In genomic region chrX:140918398-140919043, GRCh38 we compare ENCODE assay signal across 8 cellular contexts.
DNase-seq lines count a peak whose midpoint lies in the region; ATAC-seq, FAIRE-seq and TF ChIP-seq lines count a peak whose summit lies in the region.

No MANE protein-coding gene starts in this region.

- no peak overlapping the region for H3K9ac ChIP-seq in GM12878 (ENCODE audit: control insufficient read depth, insufficient read depth, low read length)

- no peaks in the 10 kb centered on the region for H4K20me1 ChIP-seq in GM12878 (ENCODE audit: control insufficient read depth, insufficient read depth)

- H3K27ac ChIP-seq in GM12878 (ENCODE audit: control insufficient read depth, insufficient read depth), result no peak overlapping the region

- TF ChIP-seq RAD21 in GM12878 (IDR thresholded peaks at IDR 0.05; ENCODE audit: insufficient read depth, low read depth, low read length), result peak; percentile 47

- no peak for TF ChIP-seq EP300 in GM12878 (IDR thresholded peaks at IDR 0.05; ENCODE audit: borderline replicate concordance in 1 of 2, control insufficient read depth in 1 of 2, low read depth in 2 of 2, low read length in 2 of 2)

- H3K4me3 Mint-ChIP-seq in stimulated activated naive CD8-positive, alpha-beta T cell treated with anti-CD3 and anti-CD28 coated beads, Interleukin-15, amount 100 ng/mL, for 72 hours, result no peak overlapping the region

- POLR2A ChIA-PET in GM12878 (lab: Charles Lee), result no interaction called here

- SMC1A ChIA-PET in GM12878 (lab: Charles Lee; ENCODE audit: uncharacterized antibody, unreplicated experiment), result interaction anchor here (0.6 to 0.9 kb wide), 2 partner anchors 272 to 359 kb away, joined by 3 read pairs; no protein-coding TSS in a partner anchor

- H3K9me3 Mint-ChIP-seq in stimulated activated naive CD8-positive, alpha-beta T cell treated with anti-CD3 and anti-CD28 coated beads, Interleukin-15, amount 100 ng/mL, for 72 hours, result no peaks in the 10 kb centered on the region

- TF ChIP-seq CTCF in GM12878 (IDR thresholded peaks at IDR 0.05 in 2 of 3, conservative IDR thresholded peaks at IDR 0.05 in 1 of 3; ENCODE audit: control insufficient read depth in 2 of 3, extremely low read depth in 1 of 3, insufficient read depth in 1 of 3, low read depth in 3 of 3, low read length in 3 of 3), result peak; percentile 47 to 65 (median 60); a peak in 5 of 6 replicates
- TF ChIP-seq CTCF in kidney epithelial cell (IDR thresholded peaks at IDR 0.05; ENCODE audit: insufficient read depth, low read length, poor library complexity, severe bottlenecking), result peak; percentile 77

- peak; percentile 90 for ATAC-seq in GM21619 (IDR thresholded peaks at IDR 0.05; ENCODE audit: unreplicated experiment)
- peak; percentile 96 for ATAC-seq in GM12878
- peak; percentile 72 for ATAC-seq in stimulated activated naive CD8-positive, alpha-beta T cell treated with anti-CD3 and anti-CD28 coated beads, Interleukin-15, amount 100 ng/mL, for 72 hours

- peak overlapping the region in 1 of 2 donors; percentile 7 for H3K27ac Mint-ChIP-seq in stimulated activated naive CD8-positive, alpha-beta T cell treated with anti-CD3 and anti-CD28 coated beads, Interleukin-15, amount 100 ng/mL, for 72 hours

- no peak overlapping the region for H3K4me2 ChIP-seq in GM12878 (ENCODE audit: control insufficient read depth, insufficient read depth)

- WGBS in GM12878 (ENCODE audit: insufficient coverage, insufficient replicate concordance, low lambda C conversion rate, missing lambda C conversion rate), result 20% methylated on average over 14 of the region's 14 CpGs

- intact Hi-C loops in GM12878 (cut with micrococcal nuclease; ENCODE audit: unreplicated experiment), result loop anchor here (2.0 kb wide), 1 partner anchor 356 kb away; no protein-coding TSS in a partner anchor

- DNase-seq in activated T-cell treated with anti-CD3 and anti-CD28 coated beads for 24 hours (ENCODE audit: low read depth) (peak; percentile 1), activated T-cell treated with anti-CD3 and anti-CD28 coated beads for 4 hours (no peak), HS-5 (ENCODE audit: low read depth) (peak; percentile 16), RPMI8226 (peak; percentile 59), GM12878 (ENCODE audit: low read depth, low spot score) (peak; percentile 7), kidney epithelial cell (ENCODE audit: low read depth) (peak; percentile 14)
- DNase-seq in stimulated activated naive CD8-positive, alpha-beta T cell treated with anti-CD3 and anti-CD28 coated beads, Interleukin-15, amount 100 ng/mL, for 72 hours, result peak; percentile 14 to 39

- no peaks in the 10 kb centered on the region for H3K27me3 Mint-ChIP-seq in stimulated activated naive CD8-positive, alpha-beta T cell treated with anti-CD3 and anti-CD28 coated beads, Interleukin-15, amount 100 ng/mL, for 72 hours

- no peaks in the 10 kb centered on the region for H3K4me1 ChIP-seq in GM12878 (ENCODE audit: control insufficient read depth, insufficient read depth, low read length)

- H3K27me3 ChIP-seq in GM12878 (replicated peaks in 1 of 2; ENCODE audit: control insufficient read depth in 2 of 2, insufficient read depth in 2 of 2, low read length in 1 of 2) (no peaks in the 10 kb centered on the region), kidney epithelial cell (ENCODE audit: control insufficient read depth, insufficient read depth, low read length) (no peaks in the 10 kb centered on the region)

- H3K79me2 ChIP-seq in GM12878 (ENCODE audit: control insufficient read depth, insufficient read depth, low read length), result no peaks in the 10 kb centered on the region

- no peak for FAIRE-seq in GM12878 (lab: Jason Lieb, UNC)

- H3K4me1 Mint-ChIP-seq in stimulated activated naive CD8-positive, alpha-beta T cell treated with anti-CD3 and anti-CD28 coated beads, Interleukin-15, amount 100 ng/mL, for 72 hours, result peaks cover 10% of the 10 kb centered on the region

- no peaks in the 10 kb centered on the region for H3K9me3 ChIP-seq in GM12878 (replicated peaks; ENCODE audit: control insufficient read depth, insufficient read depth, low read length)

- RAD21 ChIA-PET in GM12878 (lab: Charles Lee; ENCODE audit: unreplicated experiment), result interaction anchor here (0.6 to 0.7 kb wide), 3 partner anchors 46 to 1171 kb away, joined by 3 read pairs; no protein-coding TSS in a partner anchor

- CTCF ChIA-PET in GM12878 (lab: Yijun Ruan, JAX), result interaction anchor here (0.6 to 1.6 kb wide), 3 partner anchors 14 to 360 kb away, joined by 3 to 8 read pairs (median 4); no protein-coding TSS in a partner anchor

- H2AFZ ChIP-seq in GM12878 (ENCODE audit: control insufficient read depth, low read depth, low read length), result no peak overlapping the region

- H3K36me3 ChIP-seq in GM12878 (ENCODE audit: control insufficient read depth in 2 of 2, insufficient read depth in 2 of 2, low read length in 1 of 2), result no peaks in the 10 kb centered on the region
- H3K36me3 ChIP-seq in kidney epithelial cell (ENCODE audit: control insufficient read depth, insufficient read depth, low read length), result no peaks in the 10 kb centered on the region

- H3K4me3 ChIP-seq in GM12878 (no peak overlapping the region), kidney epithelial cell (ENCODE audit: low read depth, low read length) (no peak overlapping the region)

- BruUV-seq in GM12878 (replicated peaks; lab: Mats Ljungman, UMichigan), result no TSS peak

- no peak for TF ChIP-seq POLR2A in GM12878 (IDR thresholded peaks at IDR 0.05; ENCODE audit: low read depth, low read length)

- in situ Hi-C loops in GM12878 (cut with MboI), result no loop called here

TF ChIP-seq in GM12878, 131 proteins besides CTCF, POLR2A, EP300 and RAD21:
- TF ChIP-seq SMC3 (IDR thresholded peaks at IDR 0.05; ENCODE audit: borderline replicate concordance, low read length) (peak; percentile 36; the same call in 1 of the 2 replicates), NR2C1 (IDR thresholded peaks at IDR 0.05) (peak; percentile 70), BCL3 (IDR thresholded peaks at IDR 0.05; ENCODE audit: borderline replicate concordance, insufficient read depth, low read depth, low read length, poor library complexity, severe bottlenecking) (no peak), ASH2L (IDR thresholded peaks at IDR 0.05; ENCODE audit: borderline replicate concordance, low read depth) (no peak), ZNF384 (IDR thresholded peaks at IDR 0.05; ENCODE audit: borderline replicate concordance, low read depth, low read length) (peak; percentile 85), STAT1 (conservative IDR thresholded peaks at IDR 0.05) (no peak), CREB1 (IDR thresholded peaks at IDR 0.05; ENCODE audit: low read depth) (no peak), RELA (IDR thresholded peaks at IDR 0.05; ENCODE audit: borderline replicate concordance, partially characterized antibody) (no peak), YY1 (IDR thresholded peaks at IDR 0.05; ENCODE audit: low read depth, low read length) (peak; percentile 73), BMI1 (IDR thresholded peaks at IDR 0.05; ENCODE audit: borderline replicate concordance) (peak; percentile 74), MTA2 (IDR thresholded peaks at IDR 0.05; ENCODE audit: low read depth) (no peak), ESRRA (IDR thresholded peaks at IDR 0.05; ENCODE audit: low read length) (peak; percentile 95)
